Comparison of ENCODE assay signal across 1 cellular context in genomic region chr3:10006048-10006761, GRCh38.
TF ChIP-seq lines count a peak whose summit lies in the region.

No MANE protein-coding gene starts in this region.

TF ChIP-seq in HepG2, 621 proteins besides CTCF, POLR2A, EP300 and RAD21 (continued from another document and continues in another):
- TF ChIP-seq ATRX (CRISPR knock-in tag; IDR thresholded peaks at IDR 0.05; ENCODE audit: borderline replicate concordance) (no peak), TGIF2 (CRISPR knock-in tag; IDR thresholded peaks at IDR 0.05) (0 out of 2 replicates have a peak, but pooled peaks have one; percentile 23), NFIC (IDR thresholded peaks at IDR 0.05; ENCODE audit: low read length) (no peak), FOXK1 (CRISPR knock-in tag; IDR thresholded peaks at IDR 0.05; ENCODE audit: borderline replicate concordance, low read depth) (peak; percentile 50; the same call in 1 of the 2 replicates), SIX4 (CRISPR knock-in tag; IDR thresholded peaks at IDR 0.05) (no peak), SAFB2 (CRISPR knock-in tag; IDR thresholded peaks at IDR 0.05; ENCODE audit: borderline replicate concordance, low read depth) (0 out of 2 replicates have a peak, but pooled peaks have one; percentile 8), ZNF468 (CRISPR knock-in tag; IDR thresholded peaks at IDR 0.05) (no peak), ZNF430 (CRISPR knock-in tag; IDR thresholded peaks at IDR 0.05) (0 out of 2 replicates have a peak, but pooled peaks have one; percentile 27), NKX3-1 (CRISPR knock-in tag; IDR thresholded peaks at IDR 0.05) (no peak), SMC3 (IDR thresholded peaks at IDR 0.05; ENCODE audit: low read length) (no peak), ZNF362 (CRISPR knock-in tag; IDR thresholded peaks at IDR 0.05; ENCODE audit: borderline replicate concordance) (no peak), SNAI1 (CRISPR knock-in tag; IDR thresholded peaks at IDR 0.05; ENCODE audit: borderline replicate concordance) (0 out of 2 replicates have a peak, but pooled peaks have one; percentile 53), IRF2 (CRISPR knock-in tag; IDR thresholded peaks at IDR 0.05) (peak; percentile 50; the same call in 1 of the 2 replicates), JDP2 (CRISPR knock-in tag; IDR thresholded peaks at IDR 0.05; ENCODE audit: borderline replicate concordance) (no peak), MAX (IDR thresholded peaks at IDR 0.05) (peak; percentile 55), ZNF20 (CRISPR knock-in tag; IDR thresholded peaks at IDR 0.05) (no peak), ZNF382 (CRISPR knock-in tag; IDR thresholded peaks at IDR 0.05; ENCODE audit: borderline replicate concordance) (no peak), DRAP1 (CRISPR knock-in tag; IDR thresholded peaks at IDR 0.05) (0 out of 2 replicates have a peak, but pooled peaks have one; percentile 29), NR3C1 (CRISPR knock-in tag; IDR thresholded peaks at IDR 0.05) (no peak), MXI1 (IDR thresholded peaks at IDR 0.05; ENCODE audit: borderline replicate concordance, low read depth, low read length) (peak; percentile 51; the same call in 1 of the 3 replicates), ZNF160 (CRISPR knock-in tag; IDR thresholded peaks at IDR 0.05) (0 out of 2 replicates have a peak, but pooled peaks have one; percentile 22), ZSCAN25 (CRISPR knock-in tag; IDR thresholded peaks at IDR 0.05) (no peak), FOXP4 (CRISPR knock-in tag; IDR thresholded peaks at IDR 0.05) (peak; percentile 69), TARDBP (CRISPR knock-in tag; IDR thresholded peaks at IDR 0.05) (peak; percentile 26; the same call in 1 of the 2 replicates), ZNF138 (CRISPR knock-in tag; IDR thresholded peaks at IDR 0.05; ENCODE audit: low read depth) (no peak), ZNF746 (CRISPR knock-in tag; IDR thresholded peaks at IDR 0.05) (peak; percentile 95), YEATS4 (CRISPR knock-in tag; IDR thresholded peaks at IDR 0.05; ENCODE audit: borderline replicate concordance) (no peak), TFDP1 (CRISPR knock-in tag; IDR thresholded peaks at IDR 0.05; ENCODE audit: borderline replicate concordance) (no peak), ZNF563 (CRISPR knock-in tag; IDR thresholded peaks at IDR 0.05) (no peak), ARHGAP35 (CRISPR knock-in tag; IDR thresholded peaks at IDR 0.05; ENCODE audit: borderline replicate concordance) (no peak), ZNF609 (CRISPR knock-in tag; IDR thresholded peaks at IDR 0.05; ENCODE audit: borderline replicate concordance) (no peak), ZNF33A (CRISPR knock-in tag; IDR thresholded peaks at IDR 0.05; ENCODE audit: borderline replicate concordance) (no peak), SOX6 (IDR thresholded peaks at IDR 0.05) (no peak), SOX6 (CRISPR knock-in tag; IDR thresholded peaks at IDR 0.05) (peak; percentile 72), PAXIP1 (CRISPR knock-in tag; conservative IDR thresholded peaks at IDR 0.05) (peak; percentile 96), NCOA2 (CRISPR knock-in tag; IDR thresholded peaks at IDR 0.05) (peak; percentile 57; the same call in 1 of the 2 replicates), FOXK2 (IDR thresholded peaks at IDR 0.05) (0 out of 2 replicates have a peak, but pooled peaks have one; percentile 61), FOXP1 (IDR thresholded peaks at IDR 0.05) (peak; percentile 52; the same call in 1 of the 2 replicates), FOXP1 (CRISPR knock-in tag; IDR thresholded peaks at IDR 0.05) (peak; percentile 93), SALL1 (CRISPR knock-in tag; IDR thresholded peaks at IDR 0.05) (peak; percentile 80), MEIS1 (CRISPR knock-in tag; IDR thresholded peaks at IDR 0.05; ENCODE audit: borderline replicate concordance) (peak; percentile 52; the same call in 1 of the 2 replicates), GABPB1 (CRISPR knock-in tag; IDR thresholded peaks at IDR 0.05) (no peak), ZNF354B (CRISPR knock-in tag; IDR thresholded peaks at IDR 0.05) (no peak), ELF3 (CRISPR knock-in tag; IDR thresholded peaks at IDR 0.05) (peak; percentile 73), PAX8 (CRISPR knock-in tag; IDR thresholded peaks at IDR 0.05; ENCODE audit: borderline replicate concordance) (no peak), ZNF142 (CRISPR knock-in tag; IDR thresholded peaks at IDR 0.05) (no peak), GPN1 (CRISPR knock-in tag; IDR thresholded peaks at IDR 0.05; ENCODE audit: borderline replicate concordance) (no peak), ZNF136 (CRISPR knock-in tag; IDR thresholded peaks at IDR 0.05; ENCODE audit: low read depth) (no peak), GTF2F1 (IDR thresholded peaks at IDR 0.05; ENCODE audit: low read length) (no peak)
